30 cellular contexts compared by ENCODE assay signal in the genomic region with DNA sequence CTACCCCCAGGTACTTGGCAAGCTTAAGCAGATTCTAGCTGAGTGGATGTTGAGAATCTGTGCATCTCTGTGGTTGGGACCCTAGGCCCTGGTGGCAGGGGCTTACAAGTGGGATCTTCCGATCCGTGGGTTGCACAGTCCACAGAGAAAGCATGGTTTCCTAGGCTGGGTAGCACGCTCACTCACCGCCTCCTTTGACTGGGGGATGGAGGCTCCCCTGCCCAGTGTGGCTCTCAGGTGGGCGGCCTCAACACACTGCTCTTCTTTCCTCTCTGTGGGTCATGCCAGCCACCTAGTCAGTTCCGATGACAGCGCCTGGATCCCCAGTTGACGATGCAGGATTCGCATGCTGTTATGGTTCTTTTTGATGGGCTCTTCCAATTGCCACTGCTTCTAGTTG.
"Had no signal": no experiment of that assay in that cellular context is flagged by ENCODE, and none has a peak within 500 bp of the region (broad histone marks: within the 10 kb centered on the region; RNA-seq: fewer than 3 reads in every experiment).

No MANE protein-coding gene starts in this region.

- H2AFZ ChIP-seq: parathyroid adenoma had no signal

- H3K36me3 ChIP-seq: ovary, right lobe of liver, spleen, suprapubic skin, tibial artery, transverse colon, vagina had no signal

- H3K27ac ChIP-seq: ovary, parathyroid adenoma, psoas muscle, right lobe of liver, skin epidermis, spleen, suprapubic skin, testis, tibial artery, transverse colon, vagina had no signal

- DNase-seq: naive thymus-derived CD8-positive, alpha-beta T cell; nephron progenitor cell; occipital lobe; ovary; psoas muscle; right cardiac atrium; right lobe of liver; spleen; stimulated activated CD4-positive, alpha-beta T cell treated with anti-CD3 and anti-CD28 coated beads, Interleukin-12 subunit alpha, Interleukin-12 subunit beta, amount 100 ng/mL, for 4 hours; stimulated activated CD4-positive, alpha-beta T cell treated with anti-CD3 and anti-CD28 coated beads, Interleukin-1b, Interleukin-23, amount 100 ng/mL, for 48 hours; stimulated activated CD4-positive, alpha-beta T cell treated with anti-CD3 and anti-CD28 coated beads, Interleukin-4, amount 100 ng/mL, for 1 hour; stimulated activated CD4-positive, alpha-beta T cell treated with anti-CD3 and anti-CD28 coated beads, Interleukin-4, amount 100 ng/mL, for 4 hours; stimulated activated CD8-positive, alpha-beta memory T cell treated with anti-CD3 and anti-CD28 coated beads, Interleukin-4, amount 100 ng/mL, for 48 hours; stimulated activated naive CD4-positive, alpha-beta T cell; stimulated activated naive CD8-positive, alpha-beta T cell treated with anti-CD3 and anti-CD28 coated beads, Interleukin-15, amount 100 ng/mL, for 72 hours; stimulated activated naive CD8-positive, alpha-beta T cell treated with anti-CD3 and anti-CD28 coated beads, Interleukin-15, Interleukin-2, amounts not matched to agents 100 U/mL and 50 U/mL, for 24 hours; substantia nigra; testis; tibial artery; transverse colon had no signal

- H3K4me1 Mint-ChIP-seq: naive thymus-derived CD8-positive, alpha-beta T cell; nephron progenitor cell; neural crest cell; stimulated activated memory B cell treated with anti-CD40 and anti-IgM and Interleukin-4, amounts not matched to agents 10 μg/mL and 1 μg/mL and 100 μg/mL, for 72 hours; stimulated activated naive CD8-positive, alpha-beta T cell treated with anti-CD3 and anti-CD28 coated beads, Interleukin-15, amount 100 ng/mL, for 72 hours had no signal

- H3K9ac ChIP-seq: parathyroid adenoma had no signal

- H3K4me1 ChIP-seq: parathyroid adenoma, psoas muscle, right lobe of liver, spleen, suprapubic skin, testis, tibial artery, transverse colon, vagina had no signal

- H3K9me3 Mint-ChIP-seq: nephron progenitor cell, type B pancreatic cell had no signal

- H3K4me3 Mint-ChIP-seq: naive thymus-derived CD8-positive, alpha-beta T cell; natural killer cell treated with Interleukin-12 subunit alpha and Interleukin-12 subunit beta and Interleukin-15 and Interleukin-18, amount 100 ng/mL, for 72 hours; nephron progenitor cell; neural crest cell; stimulated activated memory B cell treated with anti-CD40 and anti-IgM and Interleukin-4, amounts not matched to agents 10 μg/mL and 1 μg/mL and 100 μg/mL, for 72 hours; stimulated activated naive CD8-positive, alpha-beta T cell treated with anti-CD3 and anti-CD28 coated beads, Interleukin-15, amount 100 ng/mL, for 72 hours; type B pancreatic cell had no signal

- H3K27me3 Mint-ChIP-seq: naive thymus-derived CD8-positive, alpha-beta T cell; natural killer cell treated with Interleukin-12 subunit alpha and Interleukin-12 subunit beta and Interleukin-15 and Interleukin-18, amount 100 ng/mL, for 72 hours; progenitor cell of endocrine pancreas; stimulated activated memory B cell treated with anti-CD40 and anti-IgM and Interleukin-4, amounts not matched to agents 10 μg/mL and 1 μg/mL and 100 μg/mL, for 72 hours; stimulated activated naive CD8-positive, alpha-beta T cell treated with anti-CD3 and anti-CD28 coated beads, Interleukin-15, amount 100 ng/mL, for 72 hours; type B pancreatic cell had no signal

- ATAC-seq: naive thymus-derived CD8-positive, alpha-beta T cell; natural killer cell treated with Interleukin-12 subunit alpha and Interleukin-12 subunit beta and Interleukin-15 and Interleukin-18, amount 100 ng/mL, for 72 hours; psoas muscle; right cardiac atrium; stimulated activated memory B cell treated with anti-CD40 and anti-IgM and Interleukin-4, amounts not matched to agents 10 μg/mL and 1 μg/mL and 100 μg/mL, for 72 hours; stimulated activated naive CD8-positive, alpha-beta T cell treated with anti-CD3 and anti-CD28 coated beads, Interleukin-15, amount 100 ng/mL, for 72 hours; stimulated activated naive CD8-positive, alpha-beta T cell treated with anti-CD3 and anti-CD28 coated beads, Interleukin-15, Interleukin-2, amounts not matched to agents 100 U/mL and 50 U/mL, for 24 hours had no signal

- H3K4me2 ChIP-seq: smooth muscle cell had no signal

- H3K27ac Mint-ChIP-seq: naive thymus-derived CD8-positive, alpha-beta T cell; natural killer cell treated with Interleukin-12 subunit alpha and Interleukin-12 subunit beta and Interleukin-15 and Interleukin-18, amount 100 ng/mL, for 72 hours; nephron progenitor cell; progenitor cell of endocrine pancreas; stimulated activated memory B cell treated with anti-CD40 and anti-IgM and Interleukin-4, amounts not matched to agents 10 μg/mL and 1 μg/mL and 100 μg/mL, for 72 hours; stimulated activated naive CD8-positive, alpha-beta T cell treated with anti-CD3 and anti-CD28 coated beads, Interleukin-15, amount 100 ng/mL, for 72 hours; type B pancreatic cell had no signal

- H3K4me3 ChIP-seq: ovary, psoas muscle, right lobe of liver, skin epidermis, smooth muscle cell, spleen, suprapubic skin, testis, tibial artery, transverse colon, vagina had no signal

- H3K36me3 Mint-ChIP-seq: natural killer cell treated with Interleukin-12 subunit alpha and Interleukin-12 subunit beta and Interleukin-15 and Interleukin-18, amount 100 ng/mL, for 72 hours; stimulated activated memory B cell treated with anti-CD40 and anti-IgM and Interleukin-4, amounts not matched to agents 10 μg/mL and 1 μg/mL and 100 μg/mL, for 72 hours; type B pancreatic cell had no signal

- H3K27me3 ChIP-seq: ovary, right lobe of liver, spleen, suprapubic skin, testis, tibial artery, transverse colon, vagina had no signal

- H3K9me3 ChIP-seq: ovary, psoas muscle, right lobe of liver, suprapubic skin, testis, tibial artery, transverse colon, vagina had no signal
